ENCODE assay signal across 18 cellular contexts in genomic region chr13:64127192-64127591, GRCh38.
DNase-seq lines count a peak whose midpoint lies in the region; ATAC-seq, FAIRE-seq and TF ChIP-seq lines count a peak whose summit lies in the region.
"Had no signal": no experiment of that assay in that cellular context is flagged by ENCODE, and none has a peak within 500 bp of the region (broad histone marks: within the 10 kb centered on the region; RNA-seq: fewer than 3 reads in every experiment).

No MANE protein-coding gene starts in this region.

- intact Hi-C loops in HepG2 (cut with micrococcal nuclease; ENCODE audit: unreplicated experiment) (no loop called here), right lobe of liver (cut with DNase I) (no loop called here), sigmoid colon (cut with DNase I) (no loop called here)

- H3K27ac Mint-ChIP-seq in neural progenitor cell = no peak overlapping the region
- no peak overlapping the region for H3K27ac Mint-ChIP-seq in T-helper 17 cell
- H3K27ac Mint-ChIP-seq: B cell; CD8-positive, alpha-beta T cell; HFFc6 had no signal

- H3K9me3 Mint-ChIP-seq in neural progenitor cell = no peaks in the 10 kb centered on the region

- no peak for DNase-seq in HepG2 (ENCODE audit: low spot score)
- no peak for DNase-seq in right lobe of liver
- DNase-seq in SK-N-MC (ENCODE audit: low read depth, low spot score) = no peak
- DNase-seq in neural progenitor cell (ENCODE audit: low spot score) = no peak
- DNase-seq in T-helper 17 cell = no peak
- no peak for DNase-seq in sigmoid colon
- no peak for DNase-seq in RPMI8226
- DNase-seq: Calu3; CD8-positive, alpha-beta T cell; DMS79 treated with DMSO at 0.1 percent for 48 hours; GF-D8; GOT3; H7; HFFc6 had no signal

- H3K4me2 ChIP-seq in HepG2 (ENCODE audit: low read depth, low read length) = no peak overlapping the region
- H3K4me2 ChIP-seq in neural progenitor cell = no peak overlapping the region
- H3K4me2 ChIP-seq: BLaER1 treated with 17β-estradiol and CSF1 and Interleukin-3, amounts not matched to agents 10 nM and 100 nM had no signal

- H3K36me3 Mint-ChIP-seq in neural progenitor cell = no peaks in the 10 kb centered on the region
- no peaks in the 10 kb centered on the region for H3K36me3 Mint-ChIP-seq in T-helper 17 cell (ENCODE audit: low read depth)
- H3K36me3 Mint-ChIP-seq: CD8-positive, alpha-beta T cell had no signal

- H3K9me3 ChIP-seq in HepG2 (ENCODE audit: low read length) = no peaks in the 10 kb centered on the region
- no peaks in the 10 kb centered on the region for H3K9me3 ChIP-seq in right lobe of liver
- no peaks in the 10 kb centered on the region; the same call in 1 of the 2 replicates for H3K9me3 ChIP-seq in SK-N-MC (ENCODE audit: low read depth, low read length)
- no peaks in the 10 kb centered on the region for H3K9me3 ChIP-seq in neural progenitor cell (ENCODE audit: low read depth)
- no peaks in the 10 kb centered on the region for H3K9me3 ChIP-seq in T-helper 17 cell (ENCODE audit: control insufficient read depth, low read length, poor library complexity, severe bottlenecking)
- peaks cover 0 to 3% (median 0%) of the 10 kb centered on the region in 4 donors for H3K9me3 ChIP-seq in sigmoid colon
- H3K9me3 ChIP-seq: BLaER1 treated with 17β-estradiol and CSF1 and Interleukin-3, amounts not matched to agents 10 nM and 100 nM had no signal

- no peak overlapping the region for H3K27ac ChIP-seq in HepG2 (ENCODE audit: extremely low read length, insufficient read depth, low read length)
- no peak overlapping the region for H3K27ac ChIP-seq in right lobe of liver
- peak overlapping the region; percentile 38; the same call in 1 of the 2 replicates for H3K27ac ChIP-seq in SK-N-MC
- no peak overlapping the region for H3K27ac ChIP-seq in neural progenitor cell
- no peak overlapping the region for H3K27ac ChIP-seq in sigmoid colon
- H3K27ac ChIP-seq: 22Rv1; BLaER1 treated with 17β-estradiol and CSF1 and Interleukin-3, amounts not matched to agents 10 nM and 100 nM had no signal

- H3F3A ChIP-seq in neural progenitor cell (ENCODE audit: low read depth) = no peaks in the 10 kb centered on the region

- H3K27me3 Mint-ChIP-seq in neural progenitor cell (ENCODE audit: insufficient read depth, low read depth) (peaks cover 2% of the 10 kb centered on the region), T-helper 17 cell (no peaks in the 10 kb centered on the region)
- H3K27me3 Mint-ChIP-seq: B cell had no signal

- CTCF ChIA-PET in HepG2 (lab: Yijun Ruan, JAX; ENCODE audit: low intra/inter-chr PET ratio, low total read pairs) = no interaction called here

- 93% methylated on average over 2 of the region's 2 CpGs for WGBS in HepG2 (ENCODE audit: low lambda C conversion rate)
- 69% methylated on average over 2 of the region's 2 CpGs for WGBS in right lobe of liver (ENCODE audit: insufficient coverage, low coverage, low lambda C conversion rate, missing lambda C conversion rate)
- WGBS in sigmoid colon, 2 donors = 74 to 88% methylated on average over 2 of the region's 2 CpGs

- no peak overlapping the region for H3K4me3 Mint-ChIP-seq in neural progenitor cell
- no peak overlapping the region for H3K4me3 Mint-ChIP-seq in T-helper 17 cell
- H3K4me3 Mint-ChIP-seq: B cell; CD8-positive, alpha-beta T cell; HFFc6 had no signal

- no peak for FAIRE-seq in HepG2 (lab: Jason Lieb, UNC)

- H3K9ac ChIP-seq in HepG2 (ENCODE audit: insufficient read depth, low read depth, low read length) (no peak overlapping the region), SK-N-MC (ENCODE audit: insufficient read length) (no peak overlapping the region), neural progenitor cell (no peak overlapping the region)
- H3K9ac ChIP-seq: BLaER1 treated with 17β-estradiol and CSF1 and Interleukin-3, amounts not matched to agents 10 nM and 100 nM had no signal

- H3K27me3 ChIP-seq in HepG2 (ENCODE audit: control insufficient read depth in 1 of 2, insufficient read depth in 2 of 2, low read length in 2 of 2) (no peaks in the 10 kb centered on the region), right lobe of liver (no peaks in the 10 kb centered on the region), neural progenitor cell (no peaks in the 10 kb centered on the region), sigmoid colon (no peaks in the 10 kb centered on the region)
- H3K27me3 ChIP-seq: BLaER1 treated with 17β-estradiol and CSF1 and Interleukin-3, amounts not matched to agents 10 nM and 100 nM had no signal

- H4K20me1 ChIP-seq in HepG2 (ENCODE audit: insufficient read depth, low read length) = no peaks in the 10 kb centered on the region
- no peaks in the 10 kb centered on the region for H4K20me1 ChIP-seq in neural progenitor cell (ENCODE audit: low read depth)
- H4K20me1 ChIP-seq: BLaER1 treated with 17β-estradiol and CSF1 and Interleukin-3, amounts not matched to agents 10 nM and 100 nM had no signal

- TF ChIP-seq EP300 in HepG2 (IDR thresholded peaks at IDR 0.05; ENCODE audit: low read depth in 2 of 2, low read length in 2 of 2) = no peak
- no peak for TF ChIP-seq EP300 in HepG2 (CRISPR knock-in tag; IDR thresholded peaks at IDR 0.05; ENCODE audit: borderline replicate concordance)
- TF ChIP-seq EP300 in sigmoid colon (IDR thresholded peaks at IDR 0.05) = no peak

- TF ChIP-seq POLR2A in HepG2 (IDR thresholded peaks at IDR 0.05; ENCODE audit: insufficient read depth in 1 of 2, low read depth in 2 of 2, low read length in 2 of 2) (no peak), right lobe of liver (IDR thresholded peaks at IDR 0.05) (no peak), sigmoid colon (IDR thresholded peaks at IDR 0.05) (no peak)

- no peak for ATAC-seq in HepG2
- no peak for ATAC-seq in right lobe of liver
- no peak for ATAC-seq in T-helper 17 cell
- ATAC-seq: CD8-positive, alpha-beta T cell; HCT116 had no signal

- BruUV-seq in HepG2 (replicated peaks; lab: Mats Ljungman, UMichigan) = no TSS peak

- H3K4me1 ChIP-seq in HepG2 (ENCODE audit: insufficient read depth, low read length) (no peaks in the 10 kb centered on the region), right lobe of liver (no peaks in the 10 kb centered on the region), neural progenitor cell (no peaks in the 10 kb centered on the region), sigmoid colon (no peaks in the 10 kb centered on the region)

- H3K79me2 ChIP-seq in HepG2 (ENCODE audit: insufficient read depth, low read length) (no peaks in the 10 kb centered on the region), neural progenitor cell (ENCODE audit: low read depth) (no peaks in the 10 kb centered on the region)

- TF ChIP-seq CTCF in HepG2 (CRISPR knock-in tag; IDR thresholded peaks at IDR 0.05) (no peak), right lobe of liver (IDR thresholded peaks at IDR 0.05) (no peak), neural progenitor cell (IDR thresholded peaks at IDR 0.05) (no peak), sigmoid colon (IDR thresholded peaks at IDR 0.05) (no peak)

- H2AFZ ChIP-seq in HepG2 (ENCODE audit: low read length) (no peak overlapping the region), neural progenitor cell (replicated peaks) (peak overlapping the region; percentile 40)

- H3K4me3 ChIP-seq in HepG2 (replicated peaks in 1 of 3; ENCODE audit: insufficient read depth in 1 of 3, low read depth in 2 of 3, low read length in 3 of 3) (no peak overlapping the region), right lobe of liver (no peak overlapping the region), SK-N-MC (no peak overlapping the region), neural progenitor cell (no peak overlapping the region), sigmoid colon (no peak overlapping the region)
- H3K4me3 ChIP-seq: BLaER1 treated with 17β-estradiol and CSF1 and Interleukin-3, amounts not matched to agents 10 nM and 100 nM had no signal

- H3K36me3 ChIP-seq in HepG2 (replicated peaks in 1 of 2; ENCODE audit: control insufficient read depth in 1 of 2, insufficient read depth in 2 of 2, low read length in 2 of 2) (no peaks in the 10 kb centered on the region), right lobe of liver (no peaks in the 10 kb centered on the region), SK-N-MC (ENCODE audit: insufficient read depth, low read length) (no peaks in the 10 kb centered on the region), neural progenitor cell (no peaks in the 10 kb centered on the region), sigmoid colon (no peaks in the 10 kb centered on the region)
- H3K36me3 ChIP-seq: BLaER1 treated with 17β-estradiol and CSF1 and Interleukin-3, amounts not matched to agents 10 nM and 100 nM had no signal

- no peak for TF ChIP-seq RAD21 in HepG2 (CRISPR knock-in tag; IDR thresholded peaks at IDR 0.05)

- POLR2A ChIA-PET in HepG2 (lab: Yijun Ruan, JAX) = no interaction called here

- H3K4me1 Mint-ChIP-seq in neural progenitor cell (no peaks in the 10 kb centered on the region), T-helper 17 cell (no peaks in the 10 kb centered on the region)
- H3K4me1 Mint-ChIP-seq: B cell had no signal

- in situ Hi-C loops in HepG2 (cut with HindIII; ENCODE audit: extremely low pct_ligation_motif_present, low pct_unique_long_range_greater_than_20kb) = no loop called here

TF ChIP-seq in HepG2, 621 proteins besides CTCF, POLR2A, EP300 and RAD21:
- TF ChIP-seq ZNF564 (CRISPR knock-in tag; IDR thresholded peaks at IDR 0.05) (no peak), MAFF (IDR thresholded peaks at IDR 0.05; ENCODE audit: low read depth, low read length) (peak; percentile 73), TAF15 (IDR thresholded peaks at IDR 0.05; ENCODE audit: low read depth, low read length, poor library complexity, severe bottlenecking) (no peak), MAFK (conservative IDR thresholded peaks at IDR 0.05 in 1 of 2, IDR thresholded peaks at IDR 0.05 in 1 of 2; ENCODE audit: low read length in 2 of 2) (peak; percentile 74 to 80)
